In genomic region chr10:49037187-49037586, GRCh38 we compare ENCODE assay signal across 15 cellular contexts.
DNase-seq lines count a peak whose midpoint lies in the region; ATAC-seq and TF ChIP-seq lines count a peak whose summit lies in the region.
"Had no signal": no experiment of that assay in that cellular context is flagged by ENCODE, and none has a peak within 500 bp of the region (broad histone marks: within the 10 kb centered on the region; RNA-seq: fewer than 3 reads in every experiment).

No MANE protein-coding gene starts in this region.

- no peak overlapping the region for H3K9ac ChIP-seq in adipocyte (ENCODE audit: low read length)

- POLR2A ChIA-PET in HEK293 (lab: Yijun Ruan, JAX), result no interaction called here

- no peak overlapping the region for H3K27ac ChIP-seq in HEK293 (ENCODE audit: extremely low read depth, low read depth, low read length)

- H3K4me3 ChIP-seq in HEK293 (ENCODE audit: low read depth, low read length) (no peak overlapping the region), adipocyte (ENCODE audit: low read length) (no peak overlapping the region)

- in situ Hi-C loops in ACHN (cut with HindIII; ENCODE audit: low pct_ligation_motif_present, low pct_unique_long_range_greater_than_20kb, low sequenced_read_pairs), result no loop called here

- no peaks in the 10 kb centered on the region for H3K9me3 ChIP-seq in HEK293 (ENCODE audit: control insufficient read depth, insufficient read depth, low read depth, low read length)
- no peaks in the 10 kb centered on the region for H3K9me3 ChIP-seq in adipocyte (ENCODE audit: control insufficient read depth, low read length)

- H3K4me1 ChIP-seq in HEK293 (ENCODE audit: control insufficient read depth, insufficient read depth, low read length), result no peaks in the 10 kb centered on the region
- H3K4me1 ChIP-seq in adipocyte (ENCODE audit: control insufficient read depth, insufficient read depth, low read length), result no peaks in the 10 kb centered on the region

- H3K36me3 ChIP-seq in HEK293 (ENCODE audit: control insufficient read depth in 2 of 2, insufficient read depth in 1 of 2, low read length in 2 of 2) (no peaks in the 10 kb centered on the region; a peak in 1 of 3 replicates), adipocyte (ENCODE audit: control insufficient read depth, insufficient read depth, low read length, severe bottlenecking) (peaks cover 17% of the 10 kb centered on the region)

- ATAC-seq in HG03095 (IDR thresholded peaks at IDR 0.05; ENCODE audit: unreplicated experiment), result no peak
- ATAC-seq: Panc1 had no signal

- TF ChIP-seq CTCF in HEK293 (tag by site-specific recombination; IDR thresholded peaks at IDR 0.05), result no peak

- CTCF ChIA-PET in HEK293 (lab: Yijun Ruan, JAX), result no interaction called here

- peak; percentile 23 for DNase-seq in ACHN
- DNase-seq in adipocyte (ENCODE audit: low read depth), result peak; percentile 85
- peak; percentile 91 for DNase-seq in fibroblast of peridontal ligament (ENCODE audit: extremely low read depth)
- DNase-seq in hippocampal formation (lab: John Stamatoyannopoulos, UW), result no peak
- DNase-seq in DMS153 treated with DMSO at 0.1 percent for 48 hours (lab: John Stamatoyannopoulos, UW; ENCODE audit: unreplicated experiment), result no peak
- DNase-seq in cortex of kidney (lab: John Stamatoyannopoulos, UW), result no peak
- DNase-seq: activated CD4-positive, alpha-beta T cell treated with anti-CD3 and anti-CD28 coated beads, Interleukin-2, amount 50 U/mL, for 48 hours; activated T-cell treated with anti-CD3 and anti-CD28 coated beads, Interleukin-2, amount 50 U/mL, for 24 hours; GF-D8; H9; MM.1S; nephron progenitor cell had no signal

- no peaks in the 10 kb centered on the region for H3K27me3 ChIP-seq in adipocyte (replicated peaks; ENCODE audit: control insufficient read depth, insufficient read depth, low read length)

TF ChIP-seq in HEK293, 187 proteins besides CTCF, POLR2A, EP300 and RAD21:
- peak; percentile 89 for TF ChIP-seq SP7 (tag by site-specific recombination; IDR thresholded peaks at IDR 0.05)
- TF ChIP-seq ZFHX2 (tag by site-specific recombination; conservative IDR thresholded peaks at IDR 0.05), result peak; percentile 48
- no peak for TF ChIP-seq ZNF561 (tag by site-specific recombination; IDR thresholded peaks at IDR 0.05; ENCODE audit: borderline replicate concordance)
- TF ChIP-seq ZBTB21 (tag by site-specific recombination; IDR thresholded peaks at IDR 0.05), result no peak

Comparison
In these comparisons a context has a peak if more than half of its experiments do, and no peak if none do; other contexts are left out.
1. DNase-seq: peak in ACHN (single experiment), adipocyte (single experiment) and fibroblast of peridontal ligament (single experiment); none in hippocampal formation (0 of 2), DMS153 treated with DMSO at 0.1 percent for 48 hours (single experiment) and cortex of kidney (single experiment).